In genomic region chr18:8685141-8685913, GRCh38 we compare ENCODE assay signal across 1 cellular context.
TF ChIP-seq lines count a peak whose summit lies in the region.

No MANE protein-coding gene starts in this region.

TF ChIP-seq in GM23338, 12 proteins besides CTCF, POLR2A, EP300 and RAD21 (continued from another document):
- TF ChIP-seq REST (IDR thresholded peaks at IDR 0.05; ENCODE audit: unreplicated experiment) (no peak), EZH2phosphoT487 (IDR thresholded peaks at IDR 0.05; ENCODE audit: unreplicated experiment) (no peak), CREB1 (CRISPR knock-in tag; IDR thresholded peaks at IDR 0.05; ENCODE audit: low read depth) (no peak)
